Comparison of ENCODE assay signal across 15 cellular contexts in genomic region chr13:75120071-75120470, GRCh38.
DNase-seq lines count a peak whose midpoint lies in the region; TF ChIP-seq lines count a peak whose summit lies in the region.
"Had no signal": no experiment of that assay in that cellular context is flagged by ENCODE, and none has a peak within 500 bp of the region (broad histone marks: within the 10 kb centered on the region; RNA-seq: fewer than 3 reads in every experiment).

No MANE protein-coding gene starts in this region.

- H3K27me3 Mint-ChIP-seq in neural progenitor cell (ENCODE audit: insufficient read depth, low read depth) = no peaks in the 10 kb centered on the region
- H3K27me3 Mint-ChIP-seq: B cell had no signal

- DNase-seq in NCI-H82 (lab: John Stamatoyannopoulos, UW) (peak; percentile 23), NCI-H82 treated with DMSO at 0.1 percent for 48 hours (lab: John Stamatoyannopoulos, UW; ENCODE audit: unreplicated experiment) (no peak), NCI-H1417 (lab: John Stamatoyannopoulos, UW) (peak in 2 of 3 experiments; percentile 50 to 82), NCI-H345 treated with DMSO at 0.1 percent for 48 hours (lab: John Stamatoyannopoulos, UW; ENCODE audit: unreplicated experiment) (peak; percentile 37), neural progenitor cell (ENCODE audit: low spot score) (no peak), A673 (ENCODE audit: low spot score) (no peak), NCI-H510A (lab: John Stamatoyannopoulos, UW) (no peak), activated gamma-delta T cell treated with Interleukin-2 at 50 U/mL for 16 hours (no peak)
- DNase-seq: C1 segment of cervical spinal cord; CD4-positive, alpha-beta T cell; DND-41; HCEC 1CT; HFFc6 had no signal

- intact Hi-C loops in A673 (cut with micrococcal nuclease; ENCODE audit: unreplicated experiment) = no loop called here

- H3K36me3 Mint-ChIP-seq in neural progenitor cell = no peaks in the 10 kb centered on the region

- H3K79me2 ChIP-seq in neural progenitor cell (ENCODE audit: low read depth) = no peaks in the 10 kb centered on the region

- no peaks in the 10 kb centered on the region for H3K36me3 ChIP-seq in neural progenitor cell
- no peaks in the 10 kb centered on the region for H3K36me3 ChIP-seq in A673 (ENCODE audit: insufficient read depth, low read length, poor library complexity, severe bottlenecking)

- H3K9ac ChIP-seq in neural progenitor cell = no peak overlapping the region

- no peak overlapping the region for H3K27ac Mint-ChIP-seq in neural progenitor cell
- H3K27ac Mint-ChIP-seq: B cell; CD4-positive, alpha-beta T cell; HFFc6 had no signal

- peak overlapping the region; percentile 50 for H2AFZ ChIP-seq in neural progenitor cell (replicated peaks)

- H3K4me2 ChIP-seq in neural progenitor cell = no peak overlapping the region

- H3K4me3 ChIP-seq in neural progenitor cell (no peak overlapping the region), A673 (ENCODE audit: low read depth, low read length, poor library complexity, severe bottlenecking) (no peak overlapping the region)

- H3K4me1 Mint-ChIP-seq in neural progenitor cell = no peaks in the 10 kb centered on the region
- H3K4me1 Mint-ChIP-seq: B cell had no signal

- H3F3A ChIP-seq in neural progenitor cell (ENCODE audit: low read depth) = no peaks in the 10 kb centered on the region

- TF ChIP-seq CTCF in neural progenitor cell (IDR thresholded peaks at IDR 0.05) = no peak
- TF ChIP-seq CTCF in A673 (conservative IDR thresholded peaks at IDR 0.05; ENCODE audit: low read depth, low read length) = no peak

- H3K27ac ChIP-seq in neural progenitor cell = no peak overlapping the region
- no peak overlapping the region for H3K27ac ChIP-seq in A673 (ENCODE audit: low read depth, low read length, poor library complexity, severe bottlenecking)
- H3K27ac ChIP-seq: HL-60 had no signal

- no peaks in the 10 kb centered on the region for H3K9me3 ChIP-seq in neural progenitor cell (ENCODE audit: low read depth)
- no peaks in the 10 kb centered on the region for H3K9me3 ChIP-seq in A673 (ENCODE audit: low read depth, low read length, poor library complexity, severe bottlenecking)

- H3K4me3 Mint-ChIP-seq in neural progenitor cell = no peak overlapping the region
- H3K4me3 Mint-ChIP-seq: B cell; CD4-positive, alpha-beta T cell; HFFc6 had no signal

- H3K27me3 ChIP-seq in neural progenitor cell (no peaks in the 10 kb centered on the region), A673 (replicated peaks; ENCODE audit: insufficient read depth, low read depth, low read length, poor library complexity) (no peaks in the 10 kb centered on the region)

- no peaks in the 10 kb centered on the region for H3K4me1 ChIP-seq in neural progenitor cell
- no peaks in the 10 kb centered on the region for H3K4me1 ChIP-seq in A673 (ENCODE audit: insufficient read depth, low read length, poor library complexity, severe bottlenecking)

- H4K20me1 ChIP-seq in neural progenitor cell (ENCODE audit: low read depth) = no peaks in the 10 kb centered on the region

- H3K9me3 Mint-ChIP-seq in neural progenitor cell = peaks cover 13% of the 10 kb centered on the region
- H3K9me3 Mint-ChIP-seq: CD4-positive, alpha-beta T cell; HFFc6 had no signal

- CTCF ChIA-PET in A673 (lab: Charles Lee) = no interaction called here

- POLR2A ChIA-PET in A673 (lab: Charles Lee; ENCODE audit: low non-redundant PET) = no interaction called here

- no TSS peak for BruUV-seq in A673 (replicated peaks; lab: Mats Ljungman, UMichigan)

Comparison
In these comparisons a context has a peak if more than half of its experiments do, and no peak if none do; other contexts are left out.
1. DNase-seq: peak in NCI-H82 (single experiment), NCI-H1417 (2 of 3) and NCI-H345 treated with DMSO at 0.1 percent for 48 hours (single experiment); none in NCI-H82 treated with DMSO at 0.1 percent for 48 hours (single experiment), neural progenitor cell (single experiment), A673 (single experiment), NCI-H510A (single experiment) and activated gamma-delta T cell treated with Interleukin-2 at 50 U/mL for 16 hours (single experiment).